9 cellular contexts compared by ENCODE assay signal in genomic region chr14:94036328-94037167, GRCh38. TPM values are rescaled to one million over a fixed set of nuclear protein-coding genes. Genes with fewer than 3 reads are reported as not detected.
A peak's percentile ranks its signal among the peaks of the same experiment; 100 is the strongest.
DNase-seq lines count a peak whose midpoint lies in the region; ATAC-seq and TF ChIP-seq lines count a peak whose summit lies in the region.
"Had no signal": no experiment of that assay in that cellular context is flagged by ENCODE, and none has a peak within 500 bp of the region (broad histone marks: within the 10 kb centered on the region; RNA-seq: fewer than 3 reads in every experiment).

No MANE protein-coding gene starts in this region.

- no peak overlapping the region for H3K27ac ChIP-seq in CD4-positive, CD25-positive, alpha-beta regulatory T cell (ENCODE audit: insufficient read depth, low read length, poor library complexity, severe bottlenecking)
- H3K27ac ChIP-seq in OCI-LY1 (ENCODE audit: low read depth, low read length, poor library complexity, severe bottlenecking) (no peak overlapping the region), fibroblast of lung (ENCODE audit: insufficient read depth, low read length) (no peak overlapping the region)

- no peak overlapping the region for H3K27ac Mint-ChIP-seq in CD4-positive, CD25-positive, alpha-beta regulatory T cell
- no peak overlapping the region for H3K27ac Mint-ChIP-seq in neural crest cell (ENCODE audit: unreplicated experiment)

- H3K4me2 ChIP-seq in OCI-LY1 (ENCODE audit: low read length) (no peak overlapping the region), fibroblast of lung (ENCODE audit: extremely low read depth, insufficient read depth, low read length) (no peak overlapping the region)

- no peaks in the 10 kb centered on the region for H3K9me3 Mint-ChIP-seq in CD4-positive, CD25-positive, alpha-beta regulatory T cell
- H3K9me3 Mint-ChIP-seq in neural crest cell, result no peaks in the 10 kb centered on the region

- H3K79me2 ChIP-seq in OCI-LY1 (ENCODE audit: insufficient read depth, low read length) (no peaks in the 10 kb centered on the region), fibroblast of lung (ENCODE audit: control insufficient read depth, insufficient read depth, low read length) (no peaks in the 10 kb centered on the region)

- no peaks in the 10 kb centered on the region for H3K36me3 Mint-ChIP-seq in CD4-positive, CD25-positive, alpha-beta regulatory T cell
- peaks cover 5% of the 10 kb centered on the region for H3K36me3 Mint-ChIP-seq in neural crest cell (ENCODE audit: low read depth)

- H3K36me3 ChIP-seq in CD4-positive, CD25-positive, alpha-beta regulatory T cell (ENCODE audit: control insufficient read depth, insufficient read depth, low read length), result no peaks in the 10 kb centered on the region
- H3K36me3 ChIP-seq in OCI-LY1 (ENCODE audit: insufficient read depth, low read length) (no peaks in the 10 kb centered on the region), fibroblast of lung (ENCODE audit: control insufficient read depth, insufficient read depth, low read length) (no peaks in the 10 kb centered on the region)

- H3K9ac ChIP-seq in OCI-LY1 (ENCODE audit: low read length) (no peak overlapping the region), fibroblast of lung (ENCODE audit: insufficient read depth, low read length) (no peak overlapping the region)

- H2AFZ ChIP-seq in OCI-LY1 (ENCODE audit: low read length) (no peak overlapping the region), fibroblast of lung (ENCODE audit: low read length) (no peak overlapping the region)

- TF ChIP-seq CTCF in OCI-LY1 (IDR thresholded peaks at IDR 0.05; ENCODE audit: low read length), result peak; percentile 92
- peak; percentile 75 to 89 for TF ChIP-seq CTCF in fibroblast of lung (conservative IDR thresholded peaks at IDR 0.05 in 1 of 2, IDR thresholded peaks at IDR 0.05 in 1 of 2; ENCODE audit: low read depth in 1 of 2, low read length in 2 of 2)
- peak; percentile 78 for TF ChIP-seq CTCF in neural crest cell (conservative IDR thresholded peaks at IDR 0.05)

- peak; percentile 85 to 89 for ATAC-seq in CD4-positive, CD25-positive, alpha-beta regulatory T cell (ENCODE audit: low read depth in 2 of 2)
- ATAC-seq in HG03432 (IDR thresholded peaks at IDR 0.05; ENCODE audit: unreplicated experiment), result peak; percentile 86

- H3K4me1 Mint-ChIP-seq in CD4-positive, CD25-positive, alpha-beta regulatory T cell, result peaks cover 0 to 3% (median 1%) of the 10 kb centered on the region in 4 donors
- peaks cover 10% of the 10 kb centered on the region for H3K4me1 Mint-ChIP-seq in neural crest cell

- H3K27me3 Mint-ChIP-seq in CD4-positive, CD25-positive, alpha-beta regulatory T cell, result peaks cover 5% of the 10 kb centered on the region
- H3K27me3 Mint-ChIP-seq in neural crest cell (ENCODE audit: low read depth), result no peaks in the 10 kb centered on the region

- DNase-seq in CD4-positive, CD25-positive, alpha-beta regulatory T cell, result peak; percentile 50 to 78 (median 74)
- DNase-seq in GM19238 (ENCODE audit: insufficient read length, low spot score) (peak; percentile 77), fibroblast of lung (ENCODE audit: low read depth in 2 of 2) (peak; percentile 41 to 64), neural crest cell (ENCODE audit: low read depth, low spot score) (peak; percentile 70), superior temporal gyrus (ENCODE audit: extremely low spot score) (peak; percentile 77)
- peak; percentile 78 for DNase-seq in activated T-cell treated with anti-CD3 and anti-CD28 coated beads, Interleukin-2, amount 50 U/mL, for 1 hour

- no peaks in the 10 kb centered on the region for H3K9me2 ChIP-seq in OCI-LY1 (ENCODE audit: low read depth, low read length)

- no peaks in the 10 kb centered on the region for H3K27me3 ChIP-seq in CD4-positive, CD25-positive, alpha-beta regulatory T cell (ENCODE audit: control insufficient read depth, insufficient read depth, low read length)
- H3K27me3 ChIP-seq in OCI-LY1 (ENCODE audit: insufficient read depth, low read length) (no peaks in the 10 kb centered on the region), fibroblast of lung (ENCODE audit: control insufficient read depth, insufficient read depth, low read length) (no peaks in the 10 kb centered on the region)

- no peaks in the 10 kb centered on the region for H3K4me1 ChIP-seq in CD4-positive, CD25-positive, alpha-beta regulatory T cell (ENCODE audit: control insufficient read depth, insufficient read depth, low read length, poor library complexity, severe bottlenecking)
- H3K4me1 ChIP-seq in OCI-LY1 (ENCODE audit: insufficient read depth, low read length, severe bottlenecking), result no peaks in the 10 kb centered on the region
- peaks cover 5% of the 10 kb centered on the region for H3K4me1 ChIP-seq in fibroblast of lung (ENCODE audit: control insufficient read depth, extremely low read depth, insufficient read depth, low read length)

- no peaks in the 10 kb centered on the region for H3F3A ChIP-seq in OCI-LY1 (ENCODE audit: insufficient read depth, low read length)

- H3K4me3 Mint-ChIP-seq in CD4-positive, CD25-positive, alpha-beta regulatory T cell, result no peak overlapping the region
- peak overlapping the region; percentile 6 for H3K4me3 Mint-ChIP-seq in neural crest cell

- no peak overlapping the region for H3K4me3 ChIP-seq in CD4-positive, CD25-positive, alpha-beta regulatory T cell (ENCODE audit: low read depth, low read length)
- H3K4me3 ChIP-seq in OCI-LY1 (ENCODE audit: low read depth, low read length, poor library complexity, severe bottlenecking) (no peak overlapping the region), fibroblast of lung (replicated peaks in 1 of 4; ENCODE audit: control extremely low read depth in 1 of 4, insufficient read depth in 1 of 4, low read depth in 3 of 4, low read length in 4 of 4) (no peak overlapping the region)

- H4K20me1 ChIP-seq in OCI-LY1 (ENCODE audit: insufficient read depth, low read length) (no peaks in the 10 kb centered on the region), fibroblast of lung (ENCODE audit: control insufficient read depth, extremely low read depth, insufficient read depth, low read length) (no peaks in the 10 kb centered on the region)

- no peaks in the 10 kb centered on the region for H3K9me3 ChIP-seq in CD4-positive, CD25-positive, alpha-beta regulatory T cell (ENCODE audit: control insufficient read depth in 2 of 2, low read length in 2 of 2)
- no peaks in the 10 kb centered on the region for H3K9me3 ChIP-seq in OCI-LY1 (ENCODE audit: low read length)
- H3K9me3 ChIP-seq in fibroblast of lung (ENCODE audit: control insufficient read depth, insufficient read depth, low read depth, low read length), result no peaks in the 10 kb centered on the region

RNA-seq across cellular contexts. Expression of gene OTUB2, which starts 10.4 kb away (rescaled TPM):
- 0.25 TPM for total RNA-seq in CD4-positive, CD25-positive, alpha-beta regulatory T cell
- polyA plus RNA-seq in CD4-positive, CD25-positive, alpha-beta regulatory T cell, result under 1 TPM in 3 of 4 donors, not detected in 1; 0.33 to 0.46 (median 0.41) TPM
- total RNA-seq in fibroblast of lung, result 1.5 and 2.3 TPM in 2 replicates
- 1.3 and 1.4 TPM in 2 replicates for polyA plus RNA-seq in fibroblast of lung
- 0.86 and 0.96 TPM in 2 replicates for polyA plus RNA-seq in fibroblast of lung (2012)
- polyA minus RNA-seq in fibroblast of lung (ENCODE audit: low replicate concordance), result 2.6 and 4.3 TPM in 2 replicates
- 4.4 and 4.8 TPM in 2 replicates for total RNA-seq in neural crest cell

RNA-seq across cellular contexts. Expression of gene CCDC197, which starts 39.4 kb away (rescaled TPM):
- not detected for total RNA-seq in CD4-positive, CD25-positive, alpha-beta regulatory T cell
- polyA plus RNA-seq in CD4-positive, CD25-positive, alpha-beta regulatory T cell, result not detected
- total RNA-seq in fibroblast of lung, result not detected in 2 replicates
- not detected in 2 replicates for polyA plus RNA-seq in fibroblast of lung
- not detected in 2 replicates for polyA plus RNA-seq in fibroblast of lung (2012)
- not detected in 2 replicates for polyA minus RNA-seq in fibroblast of lung (ENCODE audit: low replicate concordance)
- not detected in 2 replicates for total RNA-seq in neural crest cell
- total RNA-seq: T-helper 1 cell treated with Interleukin-12 subunit alpha and Interleukin-12 subunit beta and Interleukin-4 antibody, amounts not matched to agents 30 ng/mL and 1 ng/mL, for 36 hours had no signal

RNA-seq across cellular contexts. Expression of gene DDX24, which starts 44.5 kb away (rescaled TPM):
- total RNA-seq in CD4-positive, CD25-positive, alpha-beta regulatory T cell, result 518 TPM
- 100 to 1,000 TPM; 221 to 279 (median 244) TPM for polyA plus RNA-seq in CD4-positive, CD25-positive, alpha-beta regulatory T cell
- 103 and 143 TPM in 2 replicates for total RNA-seq in fibroblast of lung
- 192 and 244 TPM in 2 replicates for polyA plus RNA-seq in fibroblast of lung
- 157 and 176 TPM in 2 replicates for polyA plus RNA-seq in fibroblast of lung (2012)
- 64.4 and 89.6 TPM in 2 replicates for polyA minus RNA-seq in fibroblast of lung (ENCODE audit: low replicate concordance)
- 168 and 177 TPM in 2 replicates for total RNA-seq in neural crest cell

RNA-seq across cellular contexts. Expression of gene IFI27L1, which starts 44.6 kb away (rescaled TPM):
- 12.0 TPM for total RNA-seq in CD4-positive, CD25-positive, alpha-beta regulatory T cell
- polyA plus RNA-seq in CD4-positive, CD25-positive, alpha-beta regulatory T cell, result 10 to 100 TPM in 2 of 4 donors, 1 to 10 TPM in 2; 5.8 to 11.2 (median 9.9) TPM
- total RNA-seq in fibroblast of lung (8.5 and 14.4 TPM in 2 replicates), neural crest cell (36.3 and 39.7 TPM in 2 replicates)
- 20.3 and 26.0 TPM in 2 replicates for polyA plus RNA-seq in fibroblast of lung
- 21.2 and 28.0 TPM in 2 replicates for polyA plus RNA-seq in fibroblast of lung (2012)
- 14.6 and 15.5 TPM in 2 replicates for polyA minus RNA-seq in fibroblast of lung (ENCODE audit: low replicate concordance)
